8 cellular contexts compared by ENCODE assay signal in genomic region chr17:80259642-80260535, GRCh38. TPM values are rescaled to one million over a fixed set of nuclear protein-coding genes. Genes with fewer than 3 reads are reported as not detected.
DNase-seq lines count a peak whose midpoint lies in the region; ATAC-seq and TF ChIP-seq lines count a peak whose summit lies in the region.

No MANE protein-coding gene starts in this region.

- no peaks in the 10 kb centered on the region for H3K27me3 ChIP-seq in Peyer's patch
- H3K27me3 ChIP-seq in neural progenitor cell, result peaks cover 15% of the 10 kb centered on the region
- no peaks in the 10 kb centered on the region for H3K27me3 ChIP-seq in thymus (ENCODE audit: control insufficient read depth, insufficient read depth)

- H3K27ac Mint-ChIP-seq in neural progenitor cell, result peak overlapping the region; percentile 93

- H3K27ac ChIP-seq in Peyer's patch (peak overlapping the region; percentile 85 to 99 (median 94)), neural progenitor cell (no peak overlapping the region), thymus (ENCODE audit: low read depth) (peak overlapping the region; percentile 88)

- H2AFZ ChIP-seq in neural progenitor cell (replicated peaks), result peak overlapping the region; percentile 72

- peak overlapping the region; percentile 92 for H3K4me3 Mint-ChIP-seq in neural progenitor cell

- H3K4me1 Mint-ChIP-seq in neural progenitor cell, result peaks cover 34% of the 10 kb centered on the region

- no peaks in the 10 kb centered on the region for H3K79me2 ChIP-seq in neural progenitor cell (ENCODE audit: low read depth)

- DNase-seq in GM12864 (ENCODE audit: low read depth) (no peak), Peyer's patch (peak; percentile 64 to 83 (median 82)), activated gamma-delta T cell (lab: John Stamatoyannopoulos, UW) (peak; percentile 76), foreskin fibroblast (peak; percentile 60 to 79), neural progenitor cell (ENCODE audit: low spot score) (peak; percentile 92)

- peaks cover 22% of the 10 kb centered on the region for H4K20me1 ChIP-seq in neural progenitor cell (ENCODE audit: low read depth)

- peak overlapping the region; percentile 86 for H3K4me2 ChIP-seq in neural progenitor cell

- H3K36me3 ChIP-seq in Peyer's patch, result no peaks in the 10 kb centered on the region
- H3K36me3 ChIP-seq in neural progenitor cell, result no peaks in the 10 kb centered on the region
- H3K36me3 ChIP-seq in thymus (ENCODE audit: control insufficient read depth, insufficient read depth), result no peaks in the 10 kb centered on the region

- TF ChIP-seq POLR2A in Peyer's patch (IDR thresholded peaks at IDR 0.05), result peak; percentile 7 to 57

- ATAC-seq in HG03097 (IDR thresholded peaks at IDR 0.05; ENCODE audit: low FRiP score, unreplicated experiment), result peak; percentile 30
- no peak for ATAC-seq in HG03095 (IDR thresholded peaks at IDR 0.05; ENCODE audit: unreplicated experiment)

- no peaks in the 10 kb centered on the region for H3K36me3 Mint-ChIP-seq in neural progenitor cell

- TF ChIP-seq CTCF in GM12864 (IDR thresholded peaks at IDR 0.05; ENCODE audit: low read depth, low read length, missing control alignments) (no peak), Peyer's patch (IDR thresholded peaks at IDR 0.05) (no peak), foreskin fibroblast (IDR thresholded peaks at IDR 0.05; ENCODE audit: low read depth, low read length) (no peak), neural progenitor cell (IDR thresholded peaks at IDR 0.05) (peak; percentile 5)

- 20% methylated on average over 78 of the region's 79 CpGs for WGBS in thymus

- peaks cover 47% of the 10 kb centered on the region for H3F3A ChIP-seq in neural progenitor cell (ENCODE audit: low read depth)

- H3K9me3 ChIP-seq in Peyer's patch (no peaks in the 10 kb centered on the region), neural progenitor cell (ENCODE audit: low read depth) (no peaks in the 10 kb centered on the region), thymus (ENCODE audit: control insufficient read depth) (no peaks in the 10 kb centered on the region)

- peaks cover 2% of the 10 kb centered on the region for H3K9me3 Mint-ChIP-seq in neural progenitor cell

- H3K4me1 ChIP-seq in Peyer's patch (peaks cover 3 to 42% (median 15%) of the 10 kb centered on the region in 4 donors), neural progenitor cell (peaks cover 10% of the 10 kb centered on the region), thymus (ENCODE audit: control insufficient read depth, insufficient read depth, low read length) (peaks cover 29% of the 10 kb centered on the region)

- H3K4me3 ChIP-seq in GM12864 (ENCODE audit: low read depth, low read length) (peak overlapping the region; percentile 51), Peyer's patch (peak overlapping the region; percentile 62 to 90 (median 86)), foreskin fibroblast (ENCODE audit: low read depth in 1 of 2, low read length in 2 of 2) (peak overlapping the region; percentile 46 to 65), neural progenitor cell (peak overlapping the region; percentile 60), thymus (ENCODE audit: low read length) (peak overlapping the region; percentile 66)

- peaks cover 6% of the 10 kb centered on the region for H3K27me3 Mint-ChIP-seq in neural progenitor cell (ENCODE audit: insufficient read depth, low read depth)

- H3K9ac ChIP-seq in neural progenitor cell, result no peak overlapping the region

RNA-seq across cellular contexts. Expression of gene RNF213, which starts 0.8 kb away (rescaled TPM):
- total RNA-seq in Peyer's patch (100 to 1,000 TPM; 187 to 404 (median 293) TPM), neural progenitor cell (ENCODE audit: low replicate concordance) (19.8 and 23.7 TPM in 2 replicates)
- 114 TPM for polyA plus RNA-seq in thymus

RNA-seq across cellular contexts. Expression of gene SLC26A11, which starts 39.7 kb away (rescaled TPM):
- total RNA-seq in Peyer's patch (10 to 100 TPM; 28.1 to 42.9 (median 33.1) TPM), neural progenitor cell (ENCODE audit: low replicate concordance) (7.9 and 24.1 TPM in 2 replicates)
- 17.4 TPM for polyA plus RNA-seq in thymus

RNA-seq across cellular contexts. Expression of gene SGSH, which starts 39.8 kb away (rescaled TPM):
- total RNA-seq in Peyer's patch, result 100 to 1,000 TPM in 1 of 4 donors, 10 to 100 TPM in 3; 37.8 to 114 (median 60.6) TPM
- total RNA-seq in neural progenitor cell (ENCODE audit: low replicate concordance), result 7.2 and 12.4 TPM in 2 replicates
- polyA plus RNA-seq in thymus, result 38.9 TPM
